ENCODE assay signal across 15 cellular contexts in the genomic region with DNA sequence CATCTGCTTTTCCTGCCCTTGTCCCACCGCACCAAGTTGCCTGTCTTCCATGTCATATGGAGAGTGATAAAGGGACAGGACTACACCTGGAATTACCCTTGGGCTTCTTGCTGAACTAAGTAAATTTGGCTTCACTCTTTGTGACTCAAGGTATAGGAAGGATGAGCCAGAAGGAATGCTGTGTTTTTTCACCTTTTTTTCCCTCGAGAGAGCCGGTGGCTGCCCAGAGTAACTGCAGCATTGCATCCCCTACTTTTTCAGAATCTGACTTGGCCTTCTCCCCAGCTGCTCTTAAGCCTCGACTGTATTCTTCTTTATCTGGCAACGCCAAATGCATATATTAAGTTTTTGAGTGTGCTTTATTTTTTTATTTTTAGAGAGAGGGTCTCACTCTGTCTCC.
"Had no signal": no experiment of that assay in that cellular context is flagged by ENCODE, and none has a peak within 500 bp of the region (broad histone marks: within the 10 kb centered on the region; RNA-seq: fewer than 3 reads in every experiment).

No MANE protein-coding gene starts in this region.

- H3K27me3 ChIP-seq: right atrium auricular region, vagina had no signal

- H3K9me3 ChIP-seq: right atrium auricular region, vagina had no signal

- DNase-seq: activated CD4-positive, alpha-beta T cell treated with anti-CD3 and anti-CD28 coated beads, Interleukin-2, amount 50 U/mL, for 4 hours; activated gamma-delta T cell; effector memory CD4-positive, alpha-beta T cell; glutamatergic neuron; hippocampal formation; stimulated activated CD4-positive, alpha-beta T cell treated with anti-CD3 and anti-CD28 coated beads, Interleukin-12 subunit alpha, Interleukin-12 subunit beta, amount 100 ng/mL, for 4 hours; WERI-Rb-1 had no signal

- H3K9me3 Mint-ChIP-seq: activated naive CD4-positive, alpha-beta T cell treated with anti-CD3 and anti-CD28 coated beads, Interleukin-2, amount 50 U/mL, for 24 hours; dendritic cell treated with granulocyte-macrophage colony-stimulating factor and Interleukin-4, amounts not matched to agents 40 ng/mL and 50 ng/mL, for 4 days; neural crest cell; stimulated activated naive CD8-positive, alpha-beta T cell treated with anti-CD3 and anti-CD28 coated beads, Interleukin-15, Interleukin-2, amounts not matched to agents 100 ng/mL and 50 ng/mL, for 24 hours; T-helper 1 cell treated with Interleukin-12 subunit alpha and Interleukin-12 subunit beta and Interleukin-4 antibody, amounts not matched to agents 30 μg/mL and 1 μg/mL, for 36 hours had no signal

- H3K4me1 Mint-ChIP-seq: neural crest cell had no signal

- H3K4me3 Mint-ChIP-seq: dendritic cell treated with granulocyte-macrophage colony-stimulating factor and Interleukin-4, amounts not matched to agents 40 ng/mL and 50 ng/mL, for 4 days; neural crest cell; stimulated activated naive CD8-positive, alpha-beta T cell treated with anti-CD3 and anti-CD28 coated beads, Interleukin-15, Interleukin-2, amounts not matched to agents 100 ng/mL and 50 ng/mL, for 24 hours; T-helper 1 cell treated with Interleukin-12 subunit alpha and Interleukin-12 subunit beta and Interleukin-4 antibody, amounts not matched to agents 30 μg/mL and 1 μg/mL, for 36 hours had no signal

- H3K36me3 ChIP-seq: vagina had no signal

- H3K27ac Mint-ChIP-seq: dendritic cell treated with granulocyte-macrophage colony-stimulating factor and Interleukin-4, amounts not matched to agents 40 ng/mL and 50 ng/mL, for 4 days; progenitor cell of endocrine pancreas; T-helper 1 cell treated with Interleukin-12 subunit alpha and Interleukin-12 subunit beta and Interleukin-4 antibody, amounts not matched to agents 30 μg/mL and 1 μg/mL, for 36 hours had no signal

- H3K4me3 ChIP-seq: right atrium auricular region, vagina had no signal

- H3K4me1 ChIP-seq: right atrium auricular region, vagina had no signal

- H3K27me3 Mint-ChIP-seq: activated naive CD4-positive, alpha-beta T cell treated with anti-CD3 and anti-CD28 coated beads, Interleukin-2, amount 50 U/mL, for 24 hours; dendritic cell treated with granulocyte-macrophage colony-stimulating factor and Interleukin-4, amounts not matched to agents 40 ng/mL and 50 ng/mL, for 4 days; progenitor cell of endocrine pancreas; stimulated activated naive CD8-positive, alpha-beta T cell treated with anti-CD3 and anti-CD28 coated beads, Interleukin-15, Interleukin-2, amounts not matched to agents 100 ng/mL and 50 ng/mL, for 24 hours had no signal

- H3K27ac ChIP-seq: right atrium auricular region, WERI-Rb-1 had no signal
